ENCODE assay signal across 12 cellular contexts in genomic region chr5:171806976-171807823, GRCh38. TPM values are rescaled to one million over a fixed set of nuclear protein-coding genes. Genes with fewer than 3 reads are reported as not detected.
DNase-seq lines count a peak whose midpoint lies in the region; ATAC-seq lines count a peak whose summit lies in the region.
"Had no signal": no experiment of that assay in that cellular context is flagged by ENCODE, and none has a peak within 500 bp of the region (broad histone marks: within the 10 kb centered on the region; RNA-seq: fewer than 3 reads in every experiment).

No MANE protein-coding gene starts in this region.

- ATAC-seq in naive thymus-derived CD8-positive, alpha-beta T cell: no peak

- no peak overlapping the region for H3K4me3 ChIP-seq in adipocyte (ENCODE audit: low read length)
- H3K4me3 ChIP-seq: dorsolateral prefrontal cortex had no signal

- peaks cover 31 to 65% (median 39%) of the 10 kb centered on the region in 5 donors for H3K27me3 Mint-ChIP-seq in naive thymus-derived CD8-positive, alpha-beta T cell

- no peak overlapping the region for H3K9ac ChIP-seq in adipocyte (ENCODE audit: low read length)

- peaks cover 0 to 20% (median 3%) of the 10 kb centered on the region in 3 donors for H3K36me3 Mint-ChIP-seq in naive thymus-derived CD8-positive, alpha-beta T cell

- H3K9me3 ChIP-seq in adipocyte (ENCODE audit: control insufficient read depth, low read length): peaks cover 16% of the 10 kb centered on the region

- H3K27ac Mint-ChIP-seq in naive thymus-derived CD8-positive, alpha-beta T cell: no peak overlapping the region
- H3K27ac Mint-ChIP-seq: nephron had no signal

- POLR2A ChIA-PET in naive thymus-derived CD8-positive, alpha-beta T cell (lab: Charles Lee): interaction anchor here (0.7 kb wide), 1 partner anchor 11 kb away, joined by 4 read pairs; no protein-coding TSS in a partner anchor

- DNase-seq in DMS79 treated with DMSO at 0.1 percent for 48 hours (lab: John Stamatoyannopoulos, UW) (peak; percentile 19), DMS79 (lab: John Stamatoyannopoulos, UW) (no peak), M059J (ENCODE audit: low read depth) (peak; percentile 39), adipocyte (ENCODE audit: low read depth) (peak; percentile 41), kidney glomerular epithelial cell (lab: John Stamatoyannopoulos, UW) (no peak)
- DNase-seq in naive thymus-derived CD8-positive, alpha-beta T cell: no peak
- no peak for DNase-seq in activated CD8-positive, alpha-beta memory T cell treated with anti-CD3 and anti-CD28 coated beads, Interleukin-2, amount 50 U/mL, for 48 hours
- no peak for DNase-seq in activated CD4-positive, alpha-beta T cell treated with anti-CD3 and anti-CD28 coated beads, Interleukin-2, amount 50 U/mL, for 1 hour
- DNase-seq: activated gamma-delta T cell, dorsolateral prefrontal cortex, hypothalamus had no signal

- no peaks in the 10 kb centered on the region for H3K27me3 ChIP-seq in adipocyte (replicated peaks; ENCODE audit: control insufficient read depth, insufficient read depth, low read length)

- H3K4me3 Mint-ChIP-seq in naive thymus-derived CD8-positive, alpha-beta T cell: peak overlapping the region in 9 of 10 donors; percentile 12 to 62 (median 27)

- peaks cover 1 to 12% (median 6%) of the 10 kb centered on the region in 4 donors for H3K4me1 Mint-ChIP-seq in naive thymus-derived CD8-positive, alpha-beta T cell

- no peaks in the 10 kb centered on the region for H3K36me3 ChIP-seq in adipocyte (ENCODE audit: control insufficient read depth, insufficient read depth, low read length, severe bottlenecking)

- H3K9me3 Mint-ChIP-seq in naive thymus-derived CD8-positive, alpha-beta T cell: peaks cover 0 to 19% (median 10%) of the 10 kb centered on the region in 9 donors

- H3K4me1 ChIP-seq in adipocyte (ENCODE audit: control insufficient read depth, insufficient read depth, low read length): peaks cover 6% of the 10 kb centered on the region

RNA-seq across cellular contexts. Expression of gene SMIM23, which starts 21.6 kb away (rescaled TPM):
- total RNA-seq in M059J (2014; rRNA removed; shearing (Covaris generic)): not detected in 2 replicates
- not detected for total RNA-seq in naive thymus-derived CD8-positive, alpha-beta T cell
- not detected for polyA plus RNA-seq in naive thymus-derived CD8-positive, alpha-beta T cell
- total RNA-seq: dorsolateral prefrontal cortex had no signal

Comparison
In these comparisons a context has a peak if more than half of its experiments do, and no peak if none do; other contexts are left out.
1. DNase-seq: peak in DMS79 treated with DMSO at 0.1 percent for 48 hours (single experiment), M059J (single experiment) and adipocyte (single experiment); none in DMS79 (single experiment), naive thymus-derived CD8-positive, alpha-beta T cell (0 of 10), activated CD8-positive, alpha-beta memory T cell treated with anti-CD3 and anti-CD28 coated beads, Interleukin-2, amount 50 U/mL, for 48 hours (single experiment), kidney glomerular epithelial cell (single experiment) and activated CD4-positive, alpha-beta T cell treated with anti-CD3 and anti-CD28 coated beads, Interleukin-2, amount 50 U/mL, for 1 hour (single experiment).